Comparison of ENCODE assay signal across 15 cellular contexts in the genomic region with DNA sequence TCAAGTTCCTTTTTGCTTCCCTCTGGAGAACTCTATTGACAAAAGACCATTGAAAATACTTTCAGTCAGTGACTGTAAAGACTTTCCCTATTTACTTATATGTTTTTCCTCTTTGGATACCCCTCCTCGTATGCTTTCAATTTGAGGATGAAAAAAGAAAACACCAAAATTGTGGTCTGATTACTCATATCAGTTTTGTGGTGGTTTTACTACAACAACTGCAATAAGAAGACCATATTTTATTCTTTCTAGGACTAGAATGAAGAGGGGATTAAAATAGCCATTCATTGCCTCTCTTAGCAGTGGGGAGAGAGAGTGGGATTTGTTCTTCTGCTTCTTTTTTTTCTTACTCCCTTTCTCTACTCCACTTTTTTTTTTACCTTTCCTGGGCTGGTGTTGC.
DNase-seq lines count a peak whose midpoint lies in the region; ATAC-seq, FAIRE-seq and TF ChIP-seq lines count a peak whose summit lies in the region.
"Had no signal": no experiment of that assay in that cellular context is flagged by ENCODE, and none has a peak within 500 bp of the region (broad histone marks: within the 10 kb centered on the region; RNA-seq: fewer than 3 reads in every experiment).

No MANE protein-coding gene starts in this region.

- H3K4me2 ChIP-seq in A549: peak overlapping the region; percentile 64
- H3K4me2 ChIP-seq in astrocyte (ENCODE audit: low read length): peak overlapping the region; percentile 34
- no peak overlapping the region for H3K4me2 ChIP-seq in GM23248 (ENCODE audit: unreplicated experiment)

- CTCF ChIA-PET in A549 (lab: Yijun Ruan, JAX): interaction anchor here (1.1 to 1.4 kb wide), 2 partner anchors 10 to 132 kb away, joined by 3 to 6 read pairs; no protein-coding TSS in a partner anchor

- no peak for TF ChIP-seq RAD21 in A549 (conservative IDR thresholded peaks at IDR 0.05 in 1 of 2, IDR thresholded peaks at IDR 0.05 in 1 of 2)

- H3K4me3 Mint-ChIP-seq in astrocyte (ENCODE audit: unreplicated experiment): no peak overlapping the region
- no peak overlapping the region for H3K4me3 Mint-ChIP-seq in memory B cell
- H3K4me3 Mint-ChIP-seq: activated CD4-positive, alpha-beta memory T cell treated with anti-CD3 and anti-CD28 coated beads, Interleukin-2, amount 10 ng/mL, durations not matched to agents 7 days and 5 days had no signal

- H3K36me3 ChIP-seq in astrocyte (ENCODE audit: insufficient read depth, low read length) (peaks cover 4% of the 10 kb centered on the region), GM23248 (ENCODE audit: low read depth) (no peaks in the 10 kb centered on the region)

- in situ Hi-C loops in GM23248 (cut with MboI): no loop called here

- TF ChIP-seq CTCF in A549 (IDR thresholded peaks at IDR 0.05) (no peak), astrocyte (IDR thresholded peaks at IDR 0.05; ENCODE audit: insufficient read depth, low read depth, low read length) (no peak)

- no peak overlapping the region for H3K27ac Mint-ChIP-seq in astrocyte (ENCODE audit: unreplicated experiment)
- H3K27ac Mint-ChIP-seq in memory B cell: peak overlapping the region; percentile 28
- H3K27ac Mint-ChIP-seq: activated CD4-positive, alpha-beta memory T cell treated with anti-CD3 and anti-CD28 coated beads, Interleukin-2, amount 10 ng/mL, durations not matched to agents 7 days and 5 days had no signal

- DNase-seq in A549 (ENCODE audit: low read depth in 1 of 2, low spot score in 1 of 2) (no peak), astrocyte (ENCODE audit: low read depth) (no peak), memory B cell (ENCODE audit: low spot score in 2 of 2) (no peak), GM23248 (no peak)
- no peak for DNase-seq in activated CD4-positive, CD25-positive, alpha-beta regulatory T cell treated with anti-CD3 and anti-CD28 coated beads, Interleukin-2, amount 50 U/mL, for 72 hours
- DNase-seq: activated CD4-positive, alpha-beta memory T cell treated with anti-CD3 and anti-CD28 coated beads, Interleukin-2, amount 10 ng/mL, durations not matched to agents 7 days and 5 days; activated gamma-delta T cell treated with Interleukin-2 at 50 U/mL for 16 hours; central memory CD4-positive, alpha-beta T cell; NCI-H1105 treated with DMSO at 0.1 percent for 48 hours; NCI-H446 treated with DMSO at 0.1 percent for 48 hours had no signal

- peaks cover 19% of the 10 kb centered on the region; the same call in 1 of the 2 replicates for H3F3A ChIP-seq in GM23248 (ENCODE audit: insufficient read depth)

- WGBS in A549 (ENCODE audit: missing lambda C conversion rate): 67% methylated on average over 1 of the region's 1 CpG
- WGBS in GM23248 (ENCODE audit: low coverage in 1 of 2, low lambda C conversion rate in 2 of 2, missing lambda C conversion rate in 2 of 2), 2 experiments: 60 to 63% methylated on average over 1 of the region's 1 CpG

- peaks cover 58% of the 10 kb centered on the region for H3K4me1 ChIP-seq in A549
- H3K4me1 ChIP-seq in astrocyte (ENCODE audit: insufficient read depth, low read length): peaks cover 5% of the 10 kb centered on the region
- peaks cover 14% of the 10 kb centered on the region for H3K4me1 ChIP-seq in GM23248 (ENCODE audit: insufficient read depth)

- H4K20me1 ChIP-seq in astrocyte (ENCODE audit: insufficient read depth, low read length): peaks cover 31% of the 10 kb centered on the region
- H4K20me1 ChIP-seq in GM23248 (ENCODE audit: insufficient read depth): 0 out of 2 replicates have a peak, but pooled peaks cover 5% of the 10 kb centered on the region

- H3K9me3 ChIP-seq in A549: no peaks in the 10 kb centered on the region
- no peaks in the 10 kb centered on the region for H3K9me3 ChIP-seq in astrocyte (ENCODE audit: insufficient read depth, low read depth, low read length)
- no peaks in the 10 kb centered on the region for H3K9me3 ChIP-seq in GM23248 (ENCODE audit: low read depth)

- no peak for TF ChIP-seq EP300 in A549 (IDR thresholded peaks at IDR 0.05)

- H3K4me3 ChIP-seq in A549: no peak overlapping the region
- no peak overlapping the region for H3K4me3 ChIP-seq in astrocyte (ENCODE audit: insufficient read depth, low read depth, low read length)
- no peak overlapping the region for H3K4me3 ChIP-seq in GM23248

- H3K79me2 ChIP-seq in astrocyte (ENCODE audit: insufficient read depth, low read length): peaks cover 8% of the 10 kb centered on the region
- H3K79me2 ChIP-seq in GM23248 (ENCODE audit: insufficient read depth): peaks cover 26% of the 10 kb centered on the region

- H2AFZ ChIP-seq in astrocyte (ENCODE audit: low read depth, low read length): no peak overlapping the region
- no peak overlapping the region for H2AFZ ChIP-seq in GM23248

- H3K27ac ChIP-seq in A549 (peak overlapping the region; percentile 17 to 64; a peak in 3 of 6 replicates), astrocyte (ENCODE audit: low read depth, low read length) (no peak overlapping the region), GM23248 (no peak overlapping the region)

- no peak overlapping the region for H3K9ac ChIP-seq in astrocyte (ENCODE audit: low read length)
- H3K9ac ChIP-seq in GM23248: no peak overlapping the region

- POLR2A ChIA-PET in A549 (lab: Yijun Ruan, JAX): no interaction called here

- H3K36me3 Mint-ChIP-seq in astrocyte (ENCODE audit: low read depth, unreplicated experiment): peaks cover 4% of the 10 kb centered on the region
- H3K36me3 Mint-ChIP-seq in memory B cell: peaks cover 4% of the 10 kb centered on the region

- FAIRE-seq in A549 (lab: Jason Lieb, UNC) (no peak), astrocyte (lab: Jason Lieb, UNC) (peak; percentile 43)
- FAIRE-seq: urothelium cell line had no signal

- H3K27me3 Mint-ChIP-seq in astrocyte (ENCODE audit: low read depth, unreplicated experiment) (no peaks in the 10 kb centered on the region), memory B cell (no peaks in the 10 kb centered on the region)
- H3K27me3 Mint-ChIP-seq: activated CD4-positive, alpha-beta memory T cell treated with anti-CD3 and anti-CD28 coated beads, Interleukin-2, amount 10 ng/mL, durations not matched to agents 7 days and 5 days had no signal

- H3K9me3 Mint-ChIP-seq in astrocyte (ENCODE audit: unreplicated experiment) (no peaks in the 10 kb centered on the region), memory B cell (no peaks in the 10 kb centered on the region)
- H3K9me3 Mint-ChIP-seq: activated CD4-positive, alpha-beta memory T cell treated with anti-CD3 and anti-CD28 coated beads, Interleukin-2, amount 10 ng/mL, durations not matched to agents 7 days and 5 days had no signal

- TF ChIP-seq POLR2A in A549 (IDR thresholded peaks at IDR 0.05; ENCODE audit: low read length): no peak

- no peaks in the 10 kb centered on the region for H3K27me3 ChIP-seq in astrocyte (ENCODE audit: insufficient read depth, low read length)
- no peaks in the 10 kb centered on the region for H3K27me3 ChIP-seq in GM23248 (replicated peaks; ENCODE audit: insufficient read depth)

- ATAC-seq in A549: no peak
- ATAC-seq in HG02610 (IDR thresholded peaks at IDR 0.05; ENCODE audit: unreplicated experiment): peak; percentile 29
- ATAC-seq in memory B cell (ENCODE audit: low read depth): no peak
- ATAC-seq in GM19452 (IDR thresholded peaks at IDR 0.05; ENCODE audit: unreplicated experiment): no peak
- ATAC-seq in GM21786 (IDR thresholded peaks at IDR 0.05; ENCODE audit: unreplicated experiment): no peak
- ATAC-seq: Panc1 had no signal

- H3K4me1 Mint-ChIP-seq in astrocyte (ENCODE audit: low read depth, unreplicated experiment) (peaks cover 36% of the 10 kb centered on the region), memory B cell (peaks cover 7% of the 10 kb centered on the region)

- H3K9me2 ChIP-seq in GM23248 (ENCODE audit: insufficient read depth): no peaks in the 10 kb centered on the region

TF ChIP-seq in A549, 52 proteins besides CTCF, POLR2A, EP300 and RAD21:
- TF ChIP-seq SMC3 (IDR thresholded peaks at IDR 0.05): no peak
- TF ChIP-seq HDAC2 (IDR thresholded peaks at IDR 0.05): no peak
- no peak for TF ChIP-seq CBX2 (IDR thresholded peaks at IDR 0.05; ENCODE audit: borderline replicate concordance, low read depth)
- TF ChIP-seq PHF8 (IDR thresholded peaks at IDR 0.05; ENCODE audit: borderline replicate concordance, low read depth): no peak
- TF ChIP-seq RARB (CRISPR knock-in tag; IDR thresholded peaks at IDR 0.05): no peak
- no peak for TF ChIP-seq ZC3H11A (IDR thresholded peaks at IDR 0.05)
- TF ChIP-seq ZFP36 (IDR thresholded peaks at IDR 0.05; ENCODE audit: borderline replicate concordance, partially characterized antibody): no peak
- TF ChIP-seq ESRRA (IDR thresholded peaks at IDR 0.05; ENCODE audit: borderline replicate concordance, low read length): no peak

Comparison
In these comparisons a context has a peak if more than half of its experiments do, and no peak if none do; other contexts are left out.
1. H3K27ac ChIP-seq: peak in A549 (2 of 2); none in astrocyte (single experiment) and GM23248 (single experiment).